ENCODE assay signal across 1 cellular context in the genomic region with DNA sequence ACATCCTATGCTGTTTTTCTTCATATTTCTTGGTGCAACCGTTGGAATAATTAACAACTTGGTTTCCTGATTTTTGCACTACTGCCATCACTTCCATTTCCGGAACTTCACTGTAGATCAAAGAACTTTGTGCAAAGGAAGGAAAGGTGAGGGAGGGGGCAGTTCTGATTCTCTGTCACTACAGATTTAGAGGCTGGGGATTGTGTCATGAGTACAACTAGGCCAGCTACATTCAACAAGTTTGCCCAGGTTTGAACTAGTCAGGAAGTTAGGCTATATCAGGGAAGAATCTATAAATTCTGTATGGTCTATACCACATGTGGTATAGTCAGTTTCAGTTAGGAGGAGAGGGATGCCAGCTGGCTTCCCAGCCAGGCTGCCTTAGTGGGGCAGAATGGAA.
TF ChIP-seq lines count a peak whose summit lies in the region.

No MANE protein-coding gene starts in this region.

TF ChIP-seq in endothelial cell of umbilical vein, 7 proteins besides CTCF, POLR2A, EP300 and RAD21:
- no peak for TF ChIP-seq EZH2 (IDR thresholded peaks at IDR 0.05; ENCODE audit: borderline replicate concordance, low read depth, low read length, severe bottlenecking)
- no peak for TF ChIP-seq POLR2AphosphoS5 (IDR thresholded peaks at IDR 0.05; ENCODE audit: insufficient read depth, low read depth, low read length)
- no peak for TF ChIP-seq GATA2 (IDR thresholded peaks at IDR 0.05; ENCODE audit: insufficient read depth, insufficient read length, low read depth, low read length)
- TF ChIP-seq MYC (IDR thresholded peaks at IDR 0.05; ENCODE audit: low read depth, low read length) = no peak
- TF ChIP-seq, protein P1, sequence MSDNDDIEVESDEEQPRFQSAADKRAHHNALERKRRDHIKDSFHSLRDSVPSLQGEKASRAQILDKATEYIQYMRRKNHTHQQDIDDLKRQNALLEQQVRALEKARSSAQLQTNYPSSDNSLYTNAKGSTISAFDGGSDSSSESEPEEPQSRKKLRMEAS (IDR thresholded peaks at IDR 0.05; ENCODE audit: insufficient read depth, insufficient read length) = no peak
- TF ChIP-seq JUN (IDR thresholded peaks at IDR 0.05; ENCODE audit: borderline replicate concordance, insufficient read depth, insufficient read length, low read depth) = no peak
- no peak for TF ChIP-seq FOS (IDR thresholded peaks at IDR 0.05; ENCODE audit: borderline replicate concordance, insufficient read depth, low read length)
TF ChIP-seq in endothelial cell of umbilical vein: peak in this region for 0.
